In the genomic region with DNA sequence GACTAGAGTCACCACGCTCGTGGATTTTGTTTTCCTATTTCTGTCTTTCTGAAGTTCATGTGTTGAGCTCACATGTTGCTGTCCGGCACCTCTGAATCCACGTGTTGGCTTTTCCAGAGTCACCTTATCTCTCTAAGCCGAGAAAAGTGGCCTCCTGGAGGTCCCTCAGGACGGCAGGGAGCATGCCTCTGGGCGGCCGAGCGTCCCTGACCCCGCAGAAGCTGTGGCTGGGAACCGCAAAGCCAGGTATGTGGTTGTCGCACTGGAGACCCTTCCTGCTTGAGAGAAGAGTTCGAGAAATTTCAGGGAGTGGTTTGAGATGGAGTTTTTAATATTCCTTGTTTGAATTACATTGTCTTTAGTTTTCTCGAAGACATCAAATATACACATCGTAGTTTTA, we compare ENCODE assay signal across 22 cellular contexts. TPM values are rescaled to one million over a fixed set of nuclear protein-coding genes. Genes with fewer than 3 reads are reported as not detected.
A peak's percentile ranks its signal among the peaks of the same experiment; 100 is the strongest.
DNase-seq lines count a peak whose midpoint lies in the region; ATAC-seq and TF ChIP-seq lines count a peak whose summit lies in the region.
"Had no signal": no experiment of that assay in that cellular context is flagged by ENCODE, and none has a peak within 500 bp of the region (broad histone marks: within the 10 kb centered on the region; RNA-seq: fewer than 3 reads in every experiment).

No MANE protein-coding gene starts in this region.

- H3K4me3 ChIP-seq in BLaER1 treated with 17β-estradiol and CSF1 and Interleukin-3, amounts not matched to agents 10 nM and 100 nM, result no peak overlapping the region
- no peak overlapping the region for H3K4me3 ChIP-seq in mesenchymal stem cell (ENCODE audit: insufficient read depth in 1 of 2, low read depth in 1 of 2, low read length in 2 of 2)
- no peak overlapping the region for H3K4me3 ChIP-seq in spleen
- H3K4me3 ChIP-seq: GM23338, Peyer's patch had no signal

- no peak overlapping the region for H2BK15ac ChIP-seq in mesenchymal stem cell (ENCODE audit: low read depth, poor library complexity, severe bottlenecking)

- POLR2A ChIA-PET in WTC11 (lab: Charles Lee), result no interaction called here

- intact Hi-C loops in spleen (cut with DNase I; ENCODE audit: low total_unique reads), result loop anchor here (10.0 kb wide), 1 partner anchor 97 kb away; a partner anchor contains a TSS

- H2AFZ ChIP-seq in mesenchymal stem cell (ENCODE audit: low read depth, low read length), result no peak overlapping the region
- H2AFZ ChIP-seq: GM23338 had no signal

- peaks cover 0 to 29% (median 0%) of the 10 kb centered on the region in 11 experiments; a peak in 5 of 22 replicates for H3K36me3 ChIP-seq in BLaER1 treated with 17β-estradiol and CSF1 and Interleukin-3, amounts not matched to agents 10 nM and 100 nM
- H3K36me3 ChIP-seq in mesenchymal stem cell (ENCODE audit: control insufficient read depth in 1 of 2, insufficient read depth in 2 of 2, low read depth in 1 of 2, low read length in 2 of 2) (peaks cover 43 to 53% of the 10 kb centered on the region in 2 experiments), spleen (peaks cover 0 to 53% (median 7%) of the 10 kb centered on the region in 6 donors)

- H3K18ac ChIP-seq in mesenchymal stem cell (ENCODE audit: low read depth in 1 of 2, low read length in 2 of 2), result no peak overlapping the region

- no peak for TF ChIP-seq POLR2A in spleen (IDR thresholded peaks at IDR 0.05)

- peaks cover 30% of the 10 kb centered on the region for H3K79me1 ChIP-seq in mesenchymal stem cell (replicated peaks; ENCODE audit: low read length, poor library complexity, severe bottlenecking)

- peak overlapping the region in 8 of 11 experiments; percentile 42 to 97 (median 92); a peak in 14 of 22 replicates for H3K4me2 ChIP-seq in BLaER1 treated with 17β-estradiol and CSF1 and Interleukin-3, amounts not matched to agents 10 nM and 100 nM
- H3K4me2 ChIP-seq in mesenchymal stem cell (ENCODE audit: low read length, poor library complexity, severe bottlenecking), result no peak overlapping the region
- H3K4me2 ChIP-seq: GM23338, KMS-11 had no signal

- no peak overlapping the region for H3K23ac ChIP-seq in mesenchymal stem cell (ENCODE audit: low read length in 2 of 2)

- H3K9ac ChIP-seq in BLaER1 treated with 17β-estradiol and CSF1 and Interleukin-3, amounts not matched to agents 10 nM and 100 nM, result no peak overlapping the region
- no peak overlapping the region for H3K9ac ChIP-seq in mesenchymal stem cell (ENCODE audit: low read length)
- H3K9ac ChIP-seq: KMS-11 had no signal

- H3K27ac ChIP-seq in BLaER1 treated with 17β-estradiol and CSF1 and Interleukin-3, amounts not matched to agents 10 nM and 100 nM, result no peak overlapping the region
- H3K27ac ChIP-seq in mesenchymal stem cell (ENCODE audit: low read length, poor library complexity, severe bottlenecking) (no peak overlapping the region), spleen (no peak overlapping the region)
- H3K27ac ChIP-seq: KMS-11 had no signal

- peaks cover 0 to 36% (median 0%) of the 10 kb centered on the region in 11 experiments; a peak in 5 of 22 replicates for H3K27me3 ChIP-seq in BLaER1 treated with 17β-estradiol and CSF1 and Interleukin-3, amounts not matched to agents 10 nM and 100 nM
- H3K27me3 ChIP-seq in mesenchymal stem cell (ENCODE audit: control insufficient read depth in 1 of 2, insufficient read depth in 1 of 2, low read length in 2 of 2) (no peaks in the 10 kb centered on the region), spleen (replicated peaks in 1 of 7) (no peaks in the 10 kb centered on the region)
- H3K27me3 ChIP-seq: Peyer's patch had no signal

- H4K91ac ChIP-seq in mesenchymal stem cell (ENCODE audit: low read length), result no peak overlapping the region

- H2BK12ac ChIP-seq in mesenchymal stem cell (ENCODE audit: low read length in 2 of 2), result no peak overlapping the region

- H3K4ac ChIP-seq in mesenchymal stem cell (ENCODE audit: low read depth in 1 of 2, low read length in 2 of 2), result no peak overlapping the region

- H3K14ac ChIP-seq in mesenchymal stem cell (ENCODE audit: low read length in 2 of 2), result no peak overlapping the region

- H2BK5ac ChIP-seq in mesenchymal stem cell (ENCODE audit: low read depth, low read length, poor library complexity, severe bottlenecking), result no peak overlapping the region

- peaks cover 51 to 87% (median 71%) of the 10 kb centered on the region in 10 experiments for H3K4me1 ChIP-seq in BLaER1 treated with 17β-estradiol and CSF1 and Interleukin-3, amounts not matched to agents 10 nM and 100 nM
- peaks cover 18% of the 10 kb centered on the region for H3K4me1 ChIP-seq in mesenchymal stem cell (ENCODE audit: control insufficient read depth, insufficient read depth, low read depth, low read length)
- peaks cover 0 to 25% (median 16%) of the 10 kb centered on the region in 6 donors for H3K4me1 ChIP-seq in spleen

- H3K9me3 Mint-ChIP-seq in WTC11, result no peaks in the 10 kb centered on the region
- H3K9me3 Mint-ChIP-seq: CD4-positive, CD25-positive, alpha-beta regulatory T cell; GM23338 had no signal

- peaks cover 0 to 53% (median 4%) of the 10 kb centered on the region in 11 experiments; a peak in 10 of 22 replicates for H4K20me1 ChIP-seq in BLaER1 treated with 17β-estradiol and CSF1 and Interleukin-3, amounts not matched to agents 10 nM and 100 nM

- H3K4me1 Mint-ChIP-seq in WTC11, result peaks cover 9% of the 10 kb centered on the region

- CTCF ChIA-PET in WTC11 (lab: Charles Lee), result no interaction called here

- 85% methylated on average over 15 of the region's 15 CpGs for WGBS in mesenchymal stem cell
- WGBS in spleen, 5 donors, result 87 to 94% (median 91%) methylated on average over 15 of the region's 15 CpGs

- H2BK120ac ChIP-seq in mesenchymal stem cell (ENCODE audit: low read depth, low read length), result no peak overlapping the region

- H3K27me3 Mint-ChIP-seq in WTC11 (ENCODE audit: low read depth), result no peaks in the 10 kb centered on the region
- H3K27me3 Mint-ChIP-seq: B cell; CD4-positive, CD25-positive, alpha-beta regulatory T cell had no signal

- peak overlapping the region; percentile 32 for H2AK5ac ChIP-seq in mesenchymal stem cell (ENCODE audit: low read length, severe bottlenecking)

- no peaks in the 10 kb centered on the region for H3K36me3 Mint-ChIP-seq in WTC11

- no peak for ATAC-seq in WTC11
- ATAC-seq in GM21825 (IDR thresholded peaks at IDR 0.05; ENCODE audit: unreplicated experiment), result no peak
- ATAC-seq: GM23338 had no signal

- no peak overlapping the region for H3K4me3 Mint-ChIP-seq in WTC11
- H3K4me3 Mint-ChIP-seq: B cell; CD4-positive, CD25-positive, alpha-beta regulatory T cell; GM23338 had no signal

- H3K27ac Mint-ChIP-seq in WTC11, result peak overlapping the region; percentile 47; the same call in 1 of the 2 replicates
- H3K27ac Mint-ChIP-seq: B cell; CD4-positive, CD25-positive, alpha-beta regulatory T cell; GM23338 had no signal

- H3K9me3 ChIP-seq in BLaER1 treated with 17β-estradiol and CSF1 and Interleukin-3, amounts not matched to agents 10 nM and 100 nM (replicated peaks in 1 of 11), result no peaks in the 10 kb centered on the region
- H3K9me3 ChIP-seq in mesenchymal stem cell (ENCODE audit: control insufficient read depth, low read length) (no peaks in the 10 kb centered on the region), spleen (no peaks in the 10 kb centered on the region)
- H3K9me3 ChIP-seq: Peyer's patch had no signal

- H4K8ac ChIP-seq in mesenchymal stem cell (ENCODE audit: low read length), result no peak overlapping the region

- TF ChIP-seq CTCF in WTC11 (IDR thresholded peaks at IDR 0.05) (no peak), spleen (IDR thresholded peaks at IDR 0.05 in 8 of 11, conservative IDR thresholded peaks at IDR 0.05 in 3 of 11) (no peak)

- DNase-seq in WTC11 (ENCODE audit: low spot score) (no peak), mesenchymal stem cell (no peak), spleen (peak; percentile 42), SK-N-DZ (ENCODE audit: low spot score) (no peak), NCI-H226 (no peak)
- DNase-seq: CD4-positive, CD25-positive, alpha-beta regulatory T cell; COR-L47; DMS 273 treated with DMSO at 0.1 percent for 48 hours; DMS79 treated with DMSO at 0.1 percent for 48 hours; HCEC 1CT; NCI-H1105; NCI-H146; NCI-H2029 treated with DMSO at 0.1 percent for 48 hours; NCI-H345; NCI-H524 treated with DMSO at 0.1 percent for 48 hours; NCI-H82 had no signal

TF ChIP-seq in WTC11, 78 proteins besides CTCF, POLR2A, EP300 and RAD21 (continues in another document):
- TF ChIP-seq, protein P1, sequence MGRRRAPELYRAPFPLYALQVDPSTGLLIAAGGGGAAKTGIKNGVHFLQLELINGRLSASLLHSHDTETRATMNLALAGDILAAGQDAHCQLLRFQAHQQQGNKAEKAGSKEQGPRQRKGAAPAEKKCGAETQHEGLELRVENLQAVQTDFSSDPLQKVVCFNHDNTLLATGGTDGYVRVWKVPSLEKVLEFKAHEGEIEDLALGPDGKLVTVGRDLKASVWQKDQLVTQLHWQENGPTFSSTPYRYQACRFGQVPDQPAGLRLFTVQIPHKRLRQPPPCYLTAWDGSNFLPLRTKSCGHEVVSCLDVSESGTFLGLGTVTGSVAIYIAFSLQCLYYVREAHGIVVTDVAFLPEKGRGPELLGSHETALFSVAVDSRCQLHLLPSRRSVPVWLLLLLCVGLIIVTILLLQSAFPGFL (CRISPR knock-in tag; IDR thresholded peaks at IDR 0.05; ENCODE audit: borderline replicate concordance), result no peak
- no peak for TF ChIP-seq TP53 (CRISPR knock-in tag; IDR thresholded peaks at IDR 0.05)

RNA-seq across cellular contexts. Expression of a gene that starts 12.6 kb away (rescaled TPM):
- total RNA-seq in WTC11 (2021), result 4.4 to 4.7 TPM (median 4.6 TPM) in 3 replicates
- polyA plus RNA-seq in mesenchymal stem cell (2013, experiment 1 of 2), result 10.2 TPM
- polyA plus RNA-seq in mesenchymal stem cell (2013, experiment 2 of 2), result 10.0 TPM
- 10 to 100 TPM in 6 of 7 donors, 1 to 10 TPM in 1; 7.1 to 17.1 (median 13.2) TPM for total RNA-seq in spleen
- 1 to 10 TPM; 1.2 to 4.4 (median 2.2) TPM for polyA plus RNA-seq in spleen
- polyA plus RNA-seq in SK-N-DZ (2014; cell fraction: cytosol; rRNA removed), result 2.9 and 3.2 TPM in 2 replicates
- polyA plus RNA-seq in SK-N-DZ (2014; cell fraction: nucleus; rRNA removed), result 13.3 and 22.4 TPM in 2 replicates

RNA-seq across cellular contexts. Expression of a gene that starts 16.1 kb away (rescaled TPM):
- total RNA-seq in WTC11 (2021) (44.0 to 50.0 TPM (median 46.1 TPM) in 3 replicates), spleen (10 to 100 TPM; 25.3 to 37.3 (median 32.2) TPM)
- polyA plus RNA-seq in mesenchymal stem cell (2013, experiment 1 of 2), result 10.5 TPM
- polyA plus RNA-seq in mesenchymal stem cell (2013, experiment 2 of 2), result 10.6 TPM
- polyA plus RNA-seq in spleen, result 10 to 100 TPM; 26.6 to 50.9 (median 48.9) TPM
- 76.1 and 82.5 TPM in 2 replicates for polyA plus RNA-seq in SK-N-DZ (2014; cell fraction: cytosol; rRNA removed)
- polyA plus RNA-seq in SK-N-DZ (2014; cell fraction: nucleus; rRNA removed), result 306 and 317 TPM in 2 replicates

RNA-seq across cellular contexts. Expression of a gene that starts 51.8 kb away (rescaled TPM):
- total RNA-seq in WTC11 (2021), result 24.1 to 29.4 TPM (median 26.5 TPM) in 3 replicates
- polyA plus RNA-seq in mesenchymal stem cell (2013, experiment 1 of 2), result 0.22 TPM
- 0.21 TPM for polyA plus RNA-seq in mesenchymal stem cell (2013, experiment 2 of 2)
- 10 to 100 TPM; 33.3 to 47.4 (median 42.3) TPM for total RNA-seq in spleen
- 10 to 100 TPM; 21.2 to 22.4 (median 21.6) TPM for polyA plus RNA-seq in spleen
- polyA plus RNA-seq in SK-N-DZ (2014; cell fraction: cytosol; rRNA removed), result 21.8 and 24.5 TPM in 2 replicates
- polyA plus RNA-seq in SK-N-DZ (2014; cell fraction: nucleus; rRNA removed), result 50.4 and 51.5 TPM in 2 replicates
